ENCODE assay signal across 19 cellular contexts in the genomic region with DNA sequence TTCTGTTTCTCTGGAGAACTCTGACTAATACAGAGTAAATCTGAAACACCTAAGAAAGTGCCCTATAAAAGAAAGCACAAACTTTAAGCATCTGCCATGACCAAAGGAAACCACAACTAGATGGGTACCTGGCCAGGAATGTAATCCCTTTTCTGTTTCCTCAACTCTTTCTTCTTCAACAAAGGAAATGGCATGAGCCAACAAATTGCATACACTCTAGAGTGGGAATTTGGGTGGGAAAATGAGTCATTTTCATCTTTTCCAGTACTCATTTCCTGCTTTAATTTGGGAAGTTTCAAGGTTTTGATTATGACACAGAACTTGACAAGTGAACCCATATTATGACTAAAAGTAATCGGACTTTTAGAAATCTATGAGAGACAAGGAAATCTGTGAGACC.
DNase-seq lines count a peak whose midpoint lies in the region; ATAC-seq, FAIRE-seq and TF ChIP-seq lines count a peak whose summit lies in the region.
"Had no signal": no experiment of that assay in that cellular context is flagged by ENCODE, and none has a peak within 500 bp of the region (broad histone marks: within the 10 kb centered on the region; RNA-seq: fewer than 3 reads in every experiment).

No MANE protein-coding gene starts in this region.

- intact Hi-C loops in MCF 10A (cut with micrococcal nuclease), result no loop called here
- intact Hi-C loops in breast epithelium (cut with DNase I; ENCODE audit: low total_unique reads), result no loop called here

- DNase-seq in MCF 10A (ENCODE audit: unreplicated experiment) (peak; percentile 38), breast epithelium (ENCODE audit: low spot score in 2 of 2) (no peak), astrocyte (ENCODE audit: low read depth) (peak; percentile 29), bronchial epithelial cell (ENCODE audit: low read depth) (peak; percentile 35), HK-2 (ENCODE audit: unreplicated experiment) (no peak), mucosa of gallbladder (ENCODE audit: low spot score) (no peak)
- DNase-seq: CD8-positive, alpha-beta T cell; COR-L47; DMS153; DMS79 treated with DMSO at 0.1 percent for 48 hours; GF-D8 had no signal

- no peak overlapping the region for H3K27ac ChIP-seq in breast epithelium
- no peak overlapping the region for H3K27ac ChIP-seq in astrocyte (ENCODE audit: low read depth, low read length)
- H3K27ac ChIP-seq: 22Rv1 had no signal

- CTCF ChIA-PET in MCF 10A (lab: Yijun Ruan, JAX), result no interaction called here

- H2AFZ ChIP-seq in astrocyte (ENCODE audit: low read depth, low read length), result no peak overlapping the region

- BruUV-seq in MCF 10A (replicated peaks; lab: Mats Ljungman, UMichigan), result no TSS peak

- H3K4me1 Mint-ChIP-seq in MCF 10A (ENCODE audit: insufficient read depth, unreplicated experiment) (no peaks in the 10 kb centered on the region), astrocyte (ENCODE audit: low read depth, unreplicated experiment) (no peaks in the 10 kb centered on the region)
- H3K4me1 Mint-ChIP-seq: CD14-positive monocyte had no signal

- H3K4me3 ChIP-seq in breast epithelium (no peak overlapping the region), astrocyte (ENCODE audit: insufficient read depth, low read depth, low read length) (no peak overlapping the region), bronchial epithelial cell (ENCODE audit: low read depth, low read length) (no peak overlapping the region)

- no peak for ATAC-seq in HG03196 (IDR thresholded peaks at IDR 0.05; ENCODE audit: unreplicated experiment)
- ATAC-seq: CD8-positive, alpha-beta T cell; HCT116; HepG2 had no signal

- no peak for FAIRE-seq in astrocyte (lab: Jason Lieb, UNC)
- no peak for FAIRE-seq in bronchial epithelial cell (lab: Jason Lieb, UNC)
- FAIRE-seq: D721Med, GM19239, HepG2, HTR-8/SVneo had no signal

- POLR2A ChIA-PET in MCF 10A (lab: Yijun Ruan, JAX), result no interaction called here

- H3K9me3 ChIP-seq in breast epithelium, result no peaks in the 10 kb centered on the region
- peaks cover 3% of the 10 kb centered on the region for H3K9me3 ChIP-seq in astrocyte (ENCODE audit: insufficient read depth, low read depth, low read length)

- H3K36me3 ChIP-seq in breast epithelium (no peaks in the 10 kb centered on the region), astrocyte (ENCODE audit: insufficient read depth, low read length) (no peaks in the 10 kb centered on the region), bronchial epithelial cell (ENCODE audit: control insufficient read depth, insufficient read depth, low read length) (no peaks in the 10 kb centered on the region)

- H3K4me2 ChIP-seq in astrocyte (ENCODE audit: low read length), result peak overlapping the region; percentile 23

- no peak overlapping the region for H3K4me3 Mint-ChIP-seq in MCF 10A (ENCODE audit: unreplicated experiment)
- H3K4me3 Mint-ChIP-seq in astrocyte (ENCODE audit: unreplicated experiment), result no peak overlapping the region
- H3K4me3 Mint-ChIP-seq: CD14-positive monocyte; CD8-positive, alpha-beta T cell had no signal

- H4K20me1 ChIP-seq in astrocyte (ENCODE audit: insufficient read depth, low read length), result no peaks in the 10 kb centered on the region

- H3K4me1 ChIP-seq in breast epithelium, result no peaks in the 10 kb centered on the region
- no peaks in the 10 kb centered on the region for H3K4me1 ChIP-seq in astrocyte (ENCODE audit: insufficient read depth, low read length)

- no peaks in the 10 kb centered on the region for H3K27me3 Mint-ChIP-seq in MCF 10A (ENCODE audit: insufficient read depth, unreplicated experiment)
- H3K27me3 Mint-ChIP-seq in astrocyte (ENCODE audit: low read depth, unreplicated experiment), result no peaks in the 10 kb centered on the region

- H3K9me3 Mint-ChIP-seq in MCF 10A (ENCODE audit: unreplicated experiment) (peaks cover 6% of the 10 kb centered on the region), astrocyte (ENCODE audit: unreplicated experiment) (no peaks in the 10 kb centered on the region)
- H3K9me3 Mint-ChIP-seq: CD8-positive, alpha-beta T cell had no signal

- H3K27me3 ChIP-seq in breast epithelium (no peaks in the 10 kb centered on the region), astrocyte (ENCODE audit: insufficient read depth, low read length) (no peaks in the 10 kb centered on the region), bronchial epithelial cell (ENCODE audit: control insufficient read depth, insufficient read depth, low read length) (no peaks in the 10 kb centered on the region)

- no peaks in the 10 kb centered on the region for H3K36me3 Mint-ChIP-seq in MCF 10A (ENCODE audit: insufficient read depth, unreplicated experiment)
- no peaks in the 10 kb centered on the region for H3K36me3 Mint-ChIP-seq in astrocyte (ENCODE audit: low read depth, unreplicated experiment)
- H3K36me3 Mint-ChIP-seq: CD14-positive monocyte; CD8-positive, alpha-beta T cell had no signal

- TF ChIP-seq POLR2A in breast epithelium (IDR thresholded peaks at IDR 0.05), result no peak

- H3K9ac ChIP-seq in astrocyte (ENCODE audit: low read length), result no peak overlapping the region

- TF ChIP-seq CTCF in MCF 10A (IDR thresholded peaks at IDR 0.05; ENCODE audit: unreplicated experiment) (no peak), breast epithelium (IDR thresholded peaks at IDR 0.05) (no peak), astrocyte (IDR thresholded peaks at IDR 0.05; ENCODE audit: insufficient read depth, low read depth, low read length) (no peak), bronchial epithelial cell (IDR thresholded peaks at IDR 0.05; ENCODE audit: insufficient read depth, low read length, severe bottlenecking) (no peak)

- no peaks in the 10 kb centered on the region for H3K79me2 ChIP-seq in astrocyte (ENCODE audit: insufficient read depth, low read length)

- H3K27ac Mint-ChIP-seq in MCF 10A (ENCODE audit: low read depth, unreplicated experiment), result no peak overlapping the region
- H3K27ac Mint-ChIP-seq in astrocyte (ENCODE audit: unreplicated experiment), result no peak overlapping the region
- H3K27ac Mint-ChIP-seq: CD14-positive monocyte; CD8-positive, alpha-beta T cell had no signal

Comparison
In these comparisons a context has a peak if more than half of its experiments do, and no peak if none do; other contexts are left out.
1. DNase-seq: peak in MCF 10A (single experiment), astrocyte (single experiment) and bronchial epithelial cell (single experiment); none in breast epithelium (0 of 2), HK-2 (single experiment) and mucosa of gallbladder (single experiment).